Comparison of ENCODE assay signal across 2 cellular contexts in genomic region chr3:56862352-56863062, GRCh38.
TF ChIP-seq lines count a peak whose summit lies in the region.

No MANE protein-coding gene starts in this region.

TF ChIP-seq in HEK293, 187 proteins besides CTCF, POLR2A, EP300 and RAD21 (continued from another document and continues in another):
- TF ChIP-seq ZFHX2 (tag by site-specific recombination; conservative IDR thresholded peaks at IDR 0.05) (0 out of 2 replicates have a peak, but pooled peaks have one; percentile 20), GLIS2 (tag by site-specific recombination; IDR thresholded peaks at IDR 0.05) (no peak), KLF7 (tag by site-specific recombination; IDR thresholded peaks at IDR 0.05; ENCODE audit: borderline replicate concordance) (no peak), MZF1 (tag by site-specific recombination; IDR thresholded peaks at IDR 0.05; ENCODE audit: borderline replicate concordance) (no peak), IKZF3 (tag by site-specific recombination; IDR thresholded peaks at IDR 0.05) (no peak), ZNF704 (tag by site-specific recombination; IDR thresholded peaks at IDR 0.05) (no peak), ZNF501 (tag by site-specific recombination; IDR thresholded peaks at IDR 0.05) (no peak), ZNF157 (tag by site-specific recombination; IDR thresholded peaks at IDR 0.05) (no peak), PRDM1 (tag by site-specific recombination; IDR thresholded peaks at IDR 0.05) (no peak), SCRT2 (tag by site-specific recombination; IDR thresholded peaks at IDR 0.05) (no peak), ATF2 (tag by site-specific recombination; IDR thresholded peaks at IDR 0.05; ENCODE audit: low read depth) (no peak), PRDM10 (tag by site-specific recombination; IDR thresholded peaks at IDR 0.05) (0 out of 2 replicates have a peak, but pooled peaks have one; percentile 9), ZNF302 (tag by site-specific recombination; IDR thresholded peaks at IDR 0.05; ENCODE audit: low read depth) (no peak), ZNF660 (tag by site-specific recombination; IDR thresholded peaks at IDR 0.05) (no peak), ZNF514 (tag by site-specific recombination; IDR thresholded peaks at IDR 0.05) (no peak), ZBTB1 (tag by site-specific recombination; IDR thresholded peaks at IDR 0.05) (no peak), ZNF488 (tag by site-specific recombination; IDR thresholded peaks at IDR 0.05) (no peak), REST (tag by site-specific recombination; IDR thresholded peaks at IDR 0.05) (no peak), KLF16 (tag by site-specific recombination; IDR thresholded peaks at IDR 0.05) (no peak)

TF ChIP-seq in GM12878, 131 proteins besides CTCF, POLR2A, EP300 and RAD21 (continued from another document):
- no peak for TF ChIP-seq GABPA (IDR thresholded peaks at IDR 0.05; ENCODE audit: low read depth)
- TF ChIP-seq MEF2A (IDR thresholded peaks at IDR 0.05; ENCODE audit: insufficient read depth, low read depth, low read length): peak; percentile 49; the same call in 1 of the 2 replicates
- no peak for TF ChIP-seq SREBF1 (IDR thresholded peaks at IDR 0.05; ENCODE audit: low read length)
- peak; percentile 46 for TF ChIP-seq IKZF1 (conservative IDR thresholded peaks at IDR 0.05)
- TF ChIP-seq NFIC (IDR thresholded peaks at IDR 0.05; ENCODE audit: low read depth, low read length): peak; percentile 55; the same call in 1 of the 2 replicates
- peak in 1 of 2 experiments; percentile 28; a peak in 1 of 4 replicates for TF ChIP-seq ETV6 (conservative IDR thresholded peaks at IDR 0.05 in 1 of 2, IDR thresholded peaks at IDR 0.05 in 1 of 2; ENCODE audit: borderline replicate concordance in 1 of 2, low read depth in 1 of 2)
- TF ChIP-seq RUNX3 (IDR thresholded peaks at IDR 0.05; ENCODE audit: low read length): peak; percentile 65; the same call in 1 of the 2 replicates
- peak; percentile 62; the same call in 1 of the 2 replicates for TF ChIP-seq FOXM1 (IDR thresholded peaks at IDR 0.05; ENCODE audit: low read depth, low read length)
- TF ChIP-seq CREM (IDR thresholded peaks at IDR 0.05; ENCODE audit: low read depth): peak; percentile 30; the same call in 1 of the 2 replicates
- TF ChIP-seq MYB (IDR thresholded peaks at IDR 0.05; ENCODE audit: borderline replicate concordance, low read depth, low read length): no peak
- TF ChIP-seq TARDBP (IDR thresholded peaks at IDR 0.05; ENCODE audit: borderline replicate concordance): no peak
